In genomic region chr2:42767080-42767898, GRCh38 we compare ENCODE assay signal across 1 cellular context.
A peak's percentile ranks its signal among the peaks of the same experiment; 100 is the strongest.
TF ChIP-seq lines count a peak whose summit lies in the region.

No MANE protein-coding gene starts in this region.

TF ChIP-seq in HepG2, 621 proteins besides CTCF, POLR2A, EP300 and RAD21:
- TF ChIP-seq AGO2 (optimal IDR thresholded peaks at IDR 0.05; ENCODE audit: low read depth, low read length) (peak; percentile 31), ARHGAP35 (CRISPR knock-in tag; IDR thresholded peaks at IDR 0.05; ENCODE audit: borderline replicate concordance) (no peak), ZNF383 (CRISPR knock-in tag; IDR thresholded peaks at IDR 0.05; ENCODE audit: borderline replicate concordance) (no peak), GABPB1 (CRISPR knock-in tag; IDR thresholded peaks at IDR 0.05) (no peak), JARID2 (CRISPR knock-in tag; IDR thresholded peaks at IDR 0.05; ENCODE audit: insufficient replicate concordance) (no peak), HNRNPL (IDR thresholded peaks at IDR 0.05; ENCODE audit: low read depth, low read length) (0 out of 2 replicates have a peak, but pooled peaks have one; percentile 48), ZNF670 (CRISPR knock-in tag; IDR thresholded peaks at IDR 0.05; ENCODE audit: borderline replicate concordance) (no peak), RXRB (CRISPR knock-in tag; IDR thresholded peaks at IDR 0.05; ENCODE audit: borderline replicate concordance) (no peak), ZNF598 (CRISPR knock-in tag; IDR thresholded peaks at IDR 0.05; ENCODE audit: borderline replicate concordance) (no peak), SP2 (CRISPR knock-in tag; IDR thresholded peaks at IDR 0.05) (no peak), ELF4 (CRISPR knock-in tag; IDR thresholded peaks at IDR 0.05; ENCODE audit: borderline replicate concordance) (no peak), SETDB1 (CRISPR knock-in tag; IDR thresholded peaks at IDR 0.05; ENCODE audit: borderline replicate concordance) (no peak), ZNF142 (CRISPR knock-in tag; IDR thresholded peaks at IDR 0.05) (no peak), HIVEP1 (CRISPR knock-in tag; IDR thresholded peaks at IDR 0.05) (peak; percentile 8; the same call in 1 of the 2 replicates), IKZF1 (IDR thresholded peaks at IDR 0.05) (no peak), ZSCAN22 (CRISPR knock-in tag; IDR thresholded peaks at IDR 0.05) (no peak), ZNF460 (CRISPR knock-in tag; IDR thresholded peaks at IDR 0.05; ENCODE audit: borderline replicate concordance) (no peak), RFXANK (CRISPR knock-in tag; IDR thresholded peaks at IDR 0.05) (no peak), AKNA (CRISPR knock-in tag; IDR thresholded peaks at IDR 0.05; ENCODE audit: borderline replicate concordance) (no peak), SRY (CRISPR knock-in tag; IDR thresholded peaks at IDR 0.05) (no peak), ZSCAN5A (CRISPR knock-in tag; IDR thresholded peaks at IDR 0.05; ENCODE audit: borderline replicate concordance) (no peak), IRF1 (CRISPR knock-in tag; IDR thresholded peaks at IDR 0.05; ENCODE audit: low read depth) (no peak)
- TF ChIP-seq, protein P1, sequence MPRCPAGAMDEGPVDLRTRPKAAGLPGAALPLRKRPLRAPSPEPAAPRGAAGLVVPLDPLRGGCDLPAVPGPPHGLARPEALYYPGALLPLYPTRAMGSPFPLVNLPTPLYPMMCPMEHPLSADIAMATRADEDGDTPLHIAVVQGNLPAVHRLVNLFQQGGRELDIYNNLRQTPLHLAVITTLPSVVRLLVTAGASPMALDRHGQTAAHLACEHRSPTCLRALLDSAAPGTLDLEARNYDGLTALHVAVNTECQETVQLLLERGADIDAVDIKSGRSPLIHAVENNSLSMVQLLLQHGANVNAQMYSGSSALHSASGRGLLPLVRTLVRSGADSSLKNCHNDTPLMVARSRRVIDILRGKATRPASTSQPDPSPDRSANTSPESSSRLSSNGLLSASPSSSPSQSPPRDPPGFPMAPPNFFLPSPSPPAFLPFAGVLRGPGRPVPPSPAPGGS (CRISPR knock-in tag; IDR thresholded peaks at IDR 0.05): no peak
- TF ChIP-seq, protein P2, sequence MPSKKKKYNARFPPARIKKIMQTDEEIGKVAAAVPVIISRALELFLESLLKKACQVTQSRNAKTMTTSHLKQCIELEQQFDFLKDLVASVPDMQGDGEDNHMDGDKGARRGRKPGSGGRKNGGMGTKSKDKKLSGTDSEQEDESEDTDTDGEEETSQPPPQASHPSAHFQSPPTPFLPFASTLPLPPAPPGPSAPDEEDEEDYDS (CRISPR knock-in tag; IDR thresholded peaks at IDR 0.05): no peak
- TF ChIP-seq, protein P3, sequence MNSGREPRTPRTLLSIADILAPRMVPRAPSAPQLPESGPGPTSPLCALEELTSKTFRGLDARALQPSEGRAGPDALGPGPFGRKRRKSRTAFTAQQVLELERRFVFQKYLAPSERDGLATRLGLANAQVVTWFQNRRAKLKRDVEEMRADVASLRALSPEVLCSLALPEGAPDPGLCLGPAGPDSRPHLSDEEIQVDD (CRISPR knock-in tag; IDR thresholded peaks at IDR 0.05; ENCODE audit: borderline replicate concordance): no peak
